Comparison of ENCODE assay signal across 31 cellular contexts in the genomic region with DNA sequence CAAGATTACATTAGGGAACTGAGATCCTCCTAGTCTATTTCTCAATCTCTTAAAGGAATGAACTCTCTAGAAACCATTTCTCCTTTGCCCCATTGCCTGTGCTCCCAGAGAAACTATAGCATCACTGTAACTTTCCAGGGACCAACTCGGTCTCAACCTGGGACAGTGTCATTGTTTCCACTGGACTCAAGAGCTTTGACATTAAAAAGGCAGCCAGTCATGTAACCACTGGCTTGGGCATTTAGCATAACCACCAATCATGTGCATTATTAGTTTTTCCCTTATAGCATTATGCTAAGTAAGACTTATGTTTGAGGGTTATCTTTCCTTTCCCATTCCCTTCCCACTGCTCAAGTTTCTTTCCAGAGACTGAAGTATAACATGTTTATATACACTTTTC. TPM values are rescaled to one million over a fixed set of nuclear protein-coding genes. Genes with fewer than 3 reads are reported as not detected.
DNase-seq lines count a peak whose midpoint lies in the region; ATAC-seq and TF ChIP-seq lines count a peak whose summit lies in the region.
"Had no signal": no experiment of that assay in that cellular context is flagged by ENCODE, and none has a peak within 500 bp of the region (broad histone marks: within the 10 kb centered on the region; RNA-seq: fewer than 3 reads in every experiment).

No MANE protein-coding gene starts in this region.

- peak overlapping the region; percentile 68 for H3K27ac Mint-ChIP-seq in activated CD8-positive, alpha-beta T cell treated with anti-CD3 and anti-CD28 coated beads for 36 hours
- H3K27ac Mint-ChIP-seq in activated CD8-positive, alpha-beta T cell treated with anti-CD3 and anti-CD28 coated beads, Interleukin-2, amount 10 ng/mL, durations not matched to agents 7 days and 5 days, result no peak overlapping the region
- peak overlapping the region; percentile 22 for H3K27ac Mint-ChIP-seq in stimulated activated memory B cell treated with anti-CD40 and anti-IgM and Interleukin-4, amounts not matched to agents 10 μg/mL and 1 μg/mL and 100 μg/mL, for 72 hours
- no peak overlapping the region; the same call in 1 of the 2 replicates for H3K27ac Mint-ChIP-seq in WTC11
- H3K27ac Mint-ChIP-seq: activated CD4-positive, alpha-beta memory T cell treated with anti-CD3 and anti-CD28 coated beads, Interleukin-2, amount 10 ng/mL, durations not matched to agents 7 days and 5 days; T-helper 17 cell had no signal

- peaks cover 10% of the 10 kb centered on the region for H3K4me1 Mint-ChIP-seq in activated CD8-positive, alpha-beta T cell treated with anti-CD3 and anti-CD28 coated beads for 36 hours (ENCODE audit: low read depth)
- H3K4me1 Mint-ChIP-seq in activated CD8-positive, alpha-beta T cell treated with anti-CD3 and anti-CD28 coated beads, Interleukin-2, amount 10 ng/mL, durations not matched to agents 7 days and 5 days (ENCODE audit: low read depth), result peaks cover 12% of the 10 kb centered on the region
- no peaks in the 10 kb centered on the region for H3K4me1 Mint-ChIP-seq in stimulated activated memory B cell treated with anti-CD40 and anti-IgM and Interleukin-4, amounts not matched to agents 10 μg/mL and 1 μg/mL and 100 μg/mL, for 72 hours
- no peaks in the 10 kb centered on the region for H3K4me1 Mint-ChIP-seq in WTC11

- CTCF ChIA-PET in activated CD8-positive, alpha-beta T cell treated with anti-CD3 and anti-CD28 coated beads for 36 hours (lab: Charles Lee), result interaction anchor here (1.3 kb wide), 1 partner anchor 17 kb away, joined by 4 read pairs; no protein-coding TSS in a partner anchor
- CTCF ChIA-PET in activated CD8-positive, alpha-beta T cell treated with anti-CD3 and anti-CD28 coated beads, Interleukin-2, amount 10 ng/mL, durations not matched to agents 7 days and 5 days (lab: Charles Lee), result no interaction called here
- CTCF ChIA-PET in WTC11 (lab: Charles Lee), result interaction anchor here (1.1 kb wide), 1 partner anchor 35 kb away, joined by 3 read pairs; no protein-coding TSS in a partner anchor

- no peak overlapping the region for H3K4me3 Mint-ChIP-seq in activated CD8-positive, alpha-beta T cell treated with anti-CD3 and anti-CD28 coated beads for 36 hours
- no peak overlapping the region for H3K4me3 Mint-ChIP-seq in activated CD8-positive, alpha-beta T cell treated with anti-CD3 and anti-CD28 coated beads, Interleukin-2, amount 10 ng/mL, durations not matched to agents 7 days and 5 days
- H3K4me3 Mint-ChIP-seq in stimulated activated memory B cell treated with anti-CD40 and anti-IgM and Interleukin-4, amounts not matched to agents 10 μg/mL and 1 μg/mL and 100 μg/mL, for 72 hours, result no peak overlapping the region
- H3K4me3 Mint-ChIP-seq in WTC11, result no peak overlapping the region
- H3K4me3 Mint-ChIP-seq: activated CD4-positive, alpha-beta memory T cell treated with anti-CD3 and anti-CD28 coated beads, Interleukin-2, amount 10 ng/mL, durations not matched to agents 7 days and 5 days; CD14-positive monocyte; T-helper 17 cell had no signal

- no peaks in the 10 kb centered on the region for H3K27me3 Mint-ChIP-seq in activated CD8-positive, alpha-beta T cell treated with anti-CD3 and anti-CD28 coated beads for 36 hours
- H3K27me3 Mint-ChIP-seq in activated CD8-positive, alpha-beta T cell treated with anti-CD3 and anti-CD28 coated beads, Interleukin-2, amount 10 ng/mL, durations not matched to agents 7 days and 5 days (ENCODE audit: low read depth), result no peaks in the 10 kb centered on the region
- H3K27me3 Mint-ChIP-seq in stimulated activated memory B cell treated with anti-CD40 and anti-IgM and Interleukin-4, amounts not matched to agents 10 μg/mL and 1 μg/mL and 100 μg/mL, for 72 hours, result no peaks in the 10 kb centered on the region
- H3K27me3 Mint-ChIP-seq in WTC11 (ENCODE audit: low read depth), result no peaks in the 10 kb centered on the region
- H3K27me3 Mint-ChIP-seq: activated CD4-positive, alpha-beta memory T cell treated with anti-CD3 and anti-CD28 coated beads, Interleukin-2, amount 10 ng/mL, durations not matched to agents 7 days and 5 days; T-helper 17 cell had no signal

- H3K27ac ChIP-seq in KOPT-K1 (ENCODE audit: low read depth, low read length, poor library complexity, severe bottlenecking) (peak overlapping the region; percentile 50), caudate nucleus (ENCODE audit: low read depth, low read length) (peak overlapping the region; percentile 52)
- H3K27ac ChIP-seq: neutrophil, prostate gland, thyroid gland, uterus had no signal

- in situ Hi-C loops in GM13977 (cut with MboI; ENCODE audit: low pct_unique_long_range_greater_than_20kb, low sequenced_read_pairs, unreplicated experiment), result no loop called here

- H3K36me3 Mint-ChIP-seq in activated CD8-positive, alpha-beta T cell treated with anti-CD3 and anti-CD28 coated beads for 36 hours (ENCODE audit: low read depth), result peaks cover 45% of the 10 kb centered on the region
- H3K36me3 Mint-ChIP-seq in activated CD8-positive, alpha-beta T cell treated with anti-CD3 and anti-CD28 coated beads, Interleukin-2, amount 10 ng/mL, durations not matched to agents 7 days and 5 days (ENCODE audit: low read depth), result peaks cover 70% of the 10 kb centered on the region
- H3K36me3 Mint-ChIP-seq in stimulated activated memory B cell treated with anti-CD40 and anti-IgM and Interleukin-4, amounts not matched to agents 10 μg/mL and 1 μg/mL and 100 μg/mL, for 72 hours, result peaks cover 65% of the 10 kb centered on the region
- peaks cover 64% of the 10 kb centered on the region for H3K36me3 Mint-ChIP-seq in WTC11

- intact Hi-C loops in activated CD8-positive, alpha-beta T cell treated with anti-CD3 and anti-CD28 coated beads for 36 hours (cut with micrococcal nuclease), result no loop called here

- no peak for ATAC-seq in activated CD8-positive, alpha-beta T cell treated with anti-CD3 and anti-CD28 coated beads for 36 hours
- no peak for ATAC-seq in activated CD8-positive, alpha-beta T cell treated with anti-CD3 and anti-CD28 coated beads, Interleukin-2, amount 10 ng/mL, durations not matched to agents 7 days and 5 days
- ATAC-seq in stimulated activated memory B cell treated with anti-CD40 and anti-IgM and Interleukin-4, amounts not matched to agents 10 μg/mL and 1 μg/mL and 100 μg/mL, for 72 hours, result peak; percentile 43
- ATAC-seq in WTC11 (no peak), HG02852 (IDR thresholded peaks at IDR 0.05; ENCODE audit: unreplicated experiment) (no peak)
- ATAC-seq: esophagus mucosa, left ventricle myocardium superior, Panc1, T-helper 17 cell had no signal

- H3K9me3 Mint-ChIP-seq in activated CD8-positive, alpha-beta T cell treated with anti-CD3 and anti-CD28 coated beads for 36 hours, result no peaks in the 10 kb centered on the region
- H3K9me3 Mint-ChIP-seq in activated CD8-positive, alpha-beta T cell treated with anti-CD3 and anti-CD28 coated beads, Interleukin-2, amount 10 ng/mL, durations not matched to agents 7 days and 5 days (ENCODE audit: insufficient read depth), result no peaks in the 10 kb centered on the region
- no peaks in the 10 kb centered on the region for H3K9me3 Mint-ChIP-seq in stimulated activated memory B cell treated with anti-CD40 and anti-IgM and Interleukin-4, amounts not matched to agents 10 μg/mL and 1 μg/mL and 100 μg/mL, for 72 hours
- no peaks in the 10 kb centered on the region for H3K9me3 Mint-ChIP-seq in WTC11
- H3K9me3 Mint-ChIP-seq: activated CD4-positive, alpha-beta memory T cell treated with anti-CD3 and anti-CD28 coated beads, Interleukin-2, amount 10 ng/mL, durations not matched to agents 7 days and 5 days; CD14-positive monocyte had no signal

- peaks cover 76% of the 10 kb centered on the region for H3K36me3 ChIP-seq in KOPT-K1 (ENCODE audit: insufficient read depth, low read length)
- H3K36me3 ChIP-seq: prostate gland, uterus had no signal

- H3K9me3 ChIP-seq in KOPT-K1 (ENCODE audit: insufficient read depth, low read length, poor library complexity, severe bottlenecking), result no peaks in the 10 kb centered on the region
- H3K9me3 ChIP-seq: MG63, neutrophil, prostate gland, thyroid gland, uterus had no signal

- POLR2A ChIA-PET in activated CD8-positive, alpha-beta T cell treated with anti-CD3 and anti-CD28 coated beads for 36 hours (lab: Charles Lee), result no interaction called here
- POLR2A ChIA-PET in activated CD8-positive, alpha-beta T cell treated with anti-CD3 and anti-CD28 coated beads, Interleukin-2, amount 10 ng/mL, durations not matched to agents 7 days and 5 days (lab: Charles Lee), result no interaction called here
- POLR2A ChIA-PET in WTC11 (lab: Charles Lee), result no interaction called here

- no peak for TF ChIP-seq CTCF in activated CD8-positive, alpha-beta T cell treated with anti-CD3 and anti-CD28 coated beads for 36 hours (IDR thresholded peaks at IDR 0.05)
- TF ChIP-seq CTCF in WTC11 (IDR thresholded peaks at IDR 0.05), result no peak
- no peak for TF ChIP-seq CTCF in GM13977 (IDR thresholded peaks at IDR 0.05; ENCODE audit: extremely low read depth, insufficient read depth, missing control alignments)

- no peak for DNase-seq in activated CD8-positive, alpha-beta T cell treated with anti-CD3 and anti-CD28 coated beads for 36 hours
- DNase-seq in activated CD8-positive, alpha-beta T cell treated with anti-CD3 and anti-CD28 coated beads, Interleukin-2, amount 10 ng/mL, durations not matched to agents 7 days and 5 days, result no peak
- no peak for DNase-seq in caudate nucleus (lab: John Stamatoyannopoulos, UW)
- DNase-seq in WTC11 (ENCODE audit: low spot score), result no peak
- DNase-seq in GM13977 (ENCODE audit: low spot score), result no peak
- DNase-seq: 8988T; activated CD4-positive, alpha-beta memory T cell treated with anti-CD3 and anti-CD28 coated beads, Interleukin-2, amount 10 ng/mL, durations not matched to agents 7 days and 5 days; activated effector memory CD4-positive, alpha-beta T cell treated with anti-CD3 and anti-CD28 coated beads, Interleukin-2, amount 50 U/mL, for 16 hours; central memory CD4-positive, alpha-beta T cell; EL; foreskin fibroblast; GOT3; left ventricle myocardium superior; MG63; NCI-H1436; NCI-H2227 treated with DMSO at 0.1 percent for 48 hours; NCI-H526 treated with DMSO at 0.1 percent for 48 hours; SHP77; stimulated activated CD4-positive, alpha-beta T cell treated with anti-CD3 and anti-CD28 coated beads, Interleukin-4, amount 100 ng/mL, for 1 hour; T-helper 17 cell; uterus had no signal

TF ChIP-seq in WTC11, 78 proteins besides CTCF, POLR2A, EP300 and RAD21 (continues in another document):
- TF ChIP-seq ZNF232 (CRISPR knock-in tag; IDR thresholded peaks at IDR 0.05), result no peak

RNA-seq across cellular contexts. Expression of a gene that starts 18.2 kb away (rescaled TPM):
- total RNA-seq in activated CD8-positive, alpha-beta T cell treated with anti-CD3 and anti-CD28 coated beads for 36 hours, result not detected
- total RNA-seq in activated CD8-positive, alpha-beta T cell treated with anti-CD3 and anti-CD28 coated beads, Interleukin-2, amount 10 ng/mL, durations not matched to agents 7 days and 5 days, result not detected
- 0.17 to 0.21 TPM (median 0.18 TPM) in 3 replicates for total RNA-seq in WTC11 (2021)
- total RNA-seq: activated CD4-positive, alpha-beta memory T cell treated with anti-CD3 and anti-CD28 coated beads, Interleukin-2, amount 10 ng/mL, durations not matched to agents 7 days and 5 days; esophagus mucosa; left ventricle myocardium superior; mesenteric fat pad; T-helper 17 cell; uterus had no signal

RNA-seq across cellular contexts. Expression of a gene that starts 21.7 kb away (rescaled TPM):
- total RNA-seq in activated CD8-positive, alpha-beta T cell treated with anti-CD3 and anti-CD28 coated beads for 36 hours, result 10 to 100 TPM; 40.3 to 41.8 TPM
- total RNA-seq in activated CD8-positive, alpha-beta T cell treated with anti-CD3 and anti-CD28 coated beads, Interleukin-2, amount 10 ng/mL, durations not matched to agents 7 days and 5 days, result 10 to 100 TPM; 47.4 to 55.0 TPM
- 35.7 to 45.5 TPM (median 44.5 TPM) in 3 replicates for total RNA-seq in WTC11 (2021)

RNA-seq across cellular contexts. Expression of a gene that starts 29.0 kb away (rescaled TPM):
- total RNA-seq in activated CD8-positive, alpha-beta T cell treated with anti-CD3 and anti-CD28 coated beads for 36 hours, result 10 to 100 TPM; 39.6 to 41.6 TPM
- 10 to 100 TPM; 81.4 to 85.1 TPM for total RNA-seq in activated CD8-positive, alpha-beta T cell treated with anti-CD3 and anti-CD28 coated beads, Interleukin-2, amount 10 ng/mL, durations not matched to agents 7 days and 5 days
- total RNA-seq in WTC11 (2021), result 38.4 to 46.2 TPM (median 39.1 TPM) in 3 replicates

Comparison
In these comparisons a context has a peak if more than half of its experiments do, and no peak if none do; other contexts are left out.
1. H3K27ac Mint-ChIP-seq: peak in activated CD8-positive, alpha-beta T cell treated with anti-CD3 and anti-CD28 coated beads for 36 hours (single experiment) and stimulated activated memory B cell treated with anti-CD40 and anti-IgM and Interleukin-4, amounts not matched to agents 10 μg/mL and 1 μg/mL and 100 μg/mL, for 72 hours (single experiment); none in activated CD8-positive, alpha-beta T cell treated with anti-CD3 and anti-CD28 coated beads, Interleukin-2, amount 10 ng/mL, durations not matched to agents 7 days and 5 days (single experiment) and WTC11 (single experiment).